Comparison of ENCODE assay signal across 8 cellular contexts in genomic region chr5:127320032-127320945, GRCh38. TPM values are rescaled to one million over a fixed set of nuclear protein-coding genes. Genes with fewer than 3 reads are reported as not detected.
A peak's percentile ranks its signal among the peaks of the same experiment; 100 is the strongest.
DNase-seq lines count a peak whose midpoint lies in the region; ATAC-seq lines count a peak whose summit lies in the region.

No MANE protein-coding gene starts in this region.

- intact Hi-C loops in activated CD4-positive, alpha-beta T cell treated with anti-CD3 and anti-CD28 coated beads for 36 hours (cut with DNase I, micrococcal nuclease) = no loop called here

- no peak overlapping the region for H3K27ac Mint-ChIP-seq in activated CD4-positive, alpha-beta T cell treated with anti-CD3 and anti-CD28 coated beads for 36 hours
- H3K27ac Mint-ChIP-seq in activated CD4-positive, alpha-beta T cell treated with anti-CD3 and anti-CD28 coated beads, Interleukin-2, amount 10 ng/mL, durations not matched to agents 7 days and 5 days = no peak overlapping the region

- in situ Hi-C loops in SK-MEL-5 (cut with HindIII; ENCODE audit: low pct_unique_long_range_greater_than_20kb, low sequenced_read_pairs) = no loop called here

- peaks cover 8% of the 10 kb centered on the region for H3K4me1 Mint-ChIP-seq in activated CD4-positive, alpha-beta T cell treated with anti-CD3 and anti-CD28 coated beads for 36 hours
- peaks cover 14% of the 10 kb centered on the region for H3K4me1 Mint-ChIP-seq in activated CD4-positive, alpha-beta T cell treated with anti-CD3 and anti-CD28 coated beads, Interleukin-2, amount 10 ng/mL, durations not matched to agents 7 days and 5 days

- H3K36me3 Mint-ChIP-seq in activated CD4-positive, alpha-beta T cell treated with anti-CD3 and anti-CD28 coated beads for 36 hours (ENCODE audit: low read depth) = no peaks in the 10 kb centered on the region
- H3K36me3 Mint-ChIP-seq in activated CD4-positive, alpha-beta T cell treated with anti-CD3 and anti-CD28 coated beads, Interleukin-2, amount 10 ng/mL, durations not matched to agents 7 days and 5 days (ENCODE audit: low read depth) = no peaks in the 10 kb centered on the region

- H3K9me3 Mint-ChIP-seq in activated CD4-positive, alpha-beta T cell treated with anti-CD3 and anti-CD28 coated beads for 36 hours (ENCODE audit: low read depth) = no peaks in the 10 kb centered on the region
- no peaks in the 10 kb centered on the region for H3K9me3 Mint-ChIP-seq in activated CD4-positive, alpha-beta T cell treated with anti-CD3 and anti-CD28 coated beads, Interleukin-2, amount 10 ng/mL, durations not matched to agents 7 days and 5 days

- CTCF ChIA-PET in activated CD4-positive, alpha-beta T cell treated with anti-CD3 and anti-CD28 coated beads for 36 hours (lab: Charles Lee) = interaction anchor here (0.6 to 0.9 kb wide), 3 partner anchors 8 to 720 kb away, joined by 3 to 4 read pairs (median 3); no protein-coding TSS in a partner anchor
- CTCF ChIA-PET in activated CD4-positive, alpha-beta T cell treated with anti-CD3 and anti-CD28 coated beads, Interleukin-2, amount 10 ng/mL, durations not matched to agents 7 days and 5 days (lab: Charles Lee) = interaction anchor here (0.8 to 1.0 kb wide), 2 partner anchors 45 to 172 kb away, joined by 3 read pairs; no protein-coding TSS in a partner anchor

- no peak overlapping the region for H3K4me3 Mint-ChIP-seq in activated CD4-positive, alpha-beta T cell treated with anti-CD3 and anti-CD28 coated beads for 36 hours
- H3K4me3 Mint-ChIP-seq in activated CD4-positive, alpha-beta T cell treated with anti-CD3 and anti-CD28 coated beads, Interleukin-2, amount 10 ng/mL, durations not matched to agents 7 days and 5 days = no peak overlapping the region

- DNase-seq in activated CD4-positive, alpha-beta T cell treated with anti-CD3 and anti-CD28 coated beads for 36 hours = peak; percentile 25
- no peak for DNase-seq in activated CD4-positive, alpha-beta T cell treated with anti-CD3 and anti-CD28 coated beads, Interleukin-2, amount 50 U/mL, for 1 hour
- DNase-seq in SK-MEL-5 (ENCODE audit: low read depth, low spot score) (peak; percentile 92), renal cortical epithelial cell (ENCODE audit: low read depth) (peak; percentile 48), NCI-H2171 treated with DMSO at 0.1 percent for 48 hours (lab: John Stamatoyannopoulos, UW) (no peak), NCI-H1092 treated with DMSO at 0.1 percent for 48 hours (lab: John Stamatoyannopoulos, UW) (no peak)
- no peak for DNase-seq in activated CD4-positive, alpha-beta T cell treated with anti-CD3 and anti-CD28 coated beads, Interleukin-2, amount 10 ng/mL, durations not matched to agents 7 days and 5 days

- peaks cover 7% of the 10 kb centered on the region for H3K27me3 Mint-ChIP-seq in activated CD4-positive, alpha-beta T cell treated with anti-CD3 and anti-CD28 coated beads for 36 hours
- H3K27me3 Mint-ChIP-seq in activated CD4-positive, alpha-beta T cell treated with anti-CD3 and anti-CD28 coated beads, Interleukin-2, amount 10 ng/mL, durations not matched to agents 7 days and 5 days = peaks cover 6% of the 10 kb centered on the region

- peak; percentile 85 for ATAC-seq in activated CD4-positive, alpha-beta T cell treated with anti-CD3 and anti-CD28 coated beads for 36 hours
- ATAC-seq in HG02973 (IDR thresholded peaks at IDR 0.05; ENCODE audit: unreplicated experiment) = peak; percentile 96

- POLR2A ChIA-PET in activated CD4-positive, alpha-beta T cell treated with anti-CD3 and anti-CD28 coated beads for 36 hours (lab: Charles Lee) = no interaction called here
- POLR2A ChIA-PET in activated CD4-positive, alpha-beta T cell treated with anti-CD3 and anti-CD28 coated beads, Interleukin-2, amount 10 ng/mL, durations not matched to agents 7 days and 5 days (lab: Charles Lee) = no interaction called here

RNA-seq across cellular contexts. Expression of gene MEGF10, which starts 29.7 kb away (rescaled TPM):
- not detected for total RNA-seq in activated CD4-positive, alpha-beta T cell treated with anti-CD3 and anti-CD28 coated beads for 36 hours
- 11.4 and 16.4 TPM in 2 replicates for total RNA-seq in SK-MEL-5 (2014; rRNA removed; shearing (Covaris generic))
- polyA plus RNA-seq in SK-MEL-5 (2015; cell fraction: cytosol; rRNA removed) = 11.3 and 12.0 TPM in 2 replicates
- 13.0 and 25.9 TPM in 2 replicates for polyA plus RNA-seq in SK-MEL-5 (2015; cell fraction: nucleus; rRNA removed)
- 0.10 TPM in 1 of 2 replicates, not detected in the other for total RNA-seq in renal cortical epithelial cell
- not detected for total RNA-seq in activated CD4-positive, alpha-beta T cell treated with anti-CD3 and anti-CD28 coated beads, Interleukin-2, amount 10 ng/mL, durations not matched to agents 7 days and 5 days

Comparison
In these comparisons a context has a peak if more than half of its experiments do, and no peak if none do; other contexts are left out.
1. DNase-seq: peak in activated CD4-positive, alpha-beta T cell treated with anti-CD3 and anti-CD28 coated beads for 36 hours (single experiment), SK-MEL-5 (single experiment) and renal cortical epithelial cell (single experiment); none in activated CD4-positive, alpha-beta T cell treated with anti-CD3 and anti-CD28 coated beads, Interleukin-2, amount 50 U/mL, for 1 hour (single experiment), NCI-H2171 treated with DMSO at 0.1 percent for 48 hours (single experiment), activated CD4-positive, alpha-beta T cell treated with anti-CD3 and anti-CD28 coated beads, Interleukin-2, amount 10 ng/mL, durations not matched to agents 7 days and 5 days (single experiment) and NCI-H1092 treated with DMSO at 0.1 percent for 48 hours (single experiment).
2. RNA of gene MEGF10, which starts 29.7 kb away (total RNA-seq): 11.4 to 16.4 TPM in SK-MEL-5; 0.10 TPM in renal cortical epithelial cell, not detected in activated CD4-positive, alpha-beta T cell treated with anti-CD3 and anti-CD28 coated beads, Interleukin-2, amount 10 ng/mL, durations not matched to agents 7 days and 5 days and not detected in activated CD4-positive, alpha-beta T cell treated with anti-CD3 and anti-CD28 coated beads for 36 hours; every median in the first group is over 10 times any median in the second.